In genomic region chr1:151147685-151148084, GRCh38 we compare ENCODE assay signal across 7 cellular contexts. TPM values are rescaled to one million over a fixed set of nuclear protein-coding genes. Genes with fewer than 3 reads are reported as not detected.
DNase-seq lines count a peak whose midpoint lies in the region; ATAC-seq and TF ChIP-seq lines count a peak whose summit lies in the region.
"Had no signal": no experiment of that assay in that cellular context is flagged by ENCODE, and none has a peak within 500 bp of the region (broad histone marks: within the 10 kb centered on the region; RNA-seq: fewer than 3 reads in every experiment).

No MANE protein-coding gene starts in this region.

- no peak overlapping the region for H3K9ac ChIP-seq in rectal smooth muscle tissue (ENCODE audit: low read length)

- no peaks in the 10 kb centered on the region for H3K9me3 ChIP-seq in Panc1 (ENCODE audit: control insufficient read depth, insufficient read depth, low read depth, low read length)

- TF ChIP-seq CTCF in Panc1 (IDR thresholded peaks at IDR 0.05) = no peak

- no peaks in the 10 kb centered on the region for H3K36me3 Mint-ChIP-seq in central memory CD8-positive, alpha-beta T cell (ENCODE audit: insufficient read depth)

- no peaks in the 10 kb centered on the region for H3K9me3 Mint-ChIP-seq in central memory CD8-positive, alpha-beta T cell

- H3K4me3 ChIP-seq in Panc1 (ENCODE audit: low read depth in 2 of 2, low read length in 2 of 2) (no peak overlapping the region; a peak in 1 of 4 replicates), rectal smooth muscle tissue (ENCODE audit: low read length) (no peak overlapping the region)

- H3K4me1 Mint-ChIP-seq in central memory CD8-positive, alpha-beta T cell = peaks cover 13% of the 10 kb centered on the region

- H3K4me3 Mint-ChIP-seq in central memory CD8-positive, alpha-beta T cell = peak overlapping the region; percentile 93

- intact Hi-C loops in Panc1 (cut with micrococcal nuclease; ENCODE audit: unreplicated experiment) = no loop called here

- CTCF ChIA-PET in Panc1 (lab: Charles Lee) = interaction anchor here (0.6 to 0.7 kb wide), 3 partner anchors 53 to 600 kb away, joined by 3 read pairs; no protein-coding TSS in a partner anchor

- DNase-seq in Panc1 (ENCODE audit: low read depth, low spot score) (no peak), pons (ENCODE audit: low spot score) (no peak)
- DNase-seq in central memory CD8-positive, alpha-beta T cell (ENCODE audit: low spot score in 2 of 2) = no peak

- in situ Hi-C loops in Panc1 (cut with HindIII; ENCODE audit: low pct_unique_long_range_greater_than_20kb, low sequenced_read_pairs) = no loop called here

- ATAC-seq in Panc1 = no peak
- no peak for ATAC-seq in central memory CD8-positive, alpha-beta T cell (replicated peaks; ENCODE audit: extremely low read depth, poor library complexity, severe bottlenecking)
- no peak for ATAC-seq in GM18511 (IDR thresholded peaks at IDR 0.05; ENCODE audit: unreplicated experiment)
- no peak for ATAC-seq in HG03439 (IDR thresholded peaks at IDR 0.05; ENCODE audit: unreplicated experiment)

- H3K4me1 ChIP-seq in Panc1 (ENCODE audit: control insufficient read depth, insufficient read depth, low read length) = peaks cover 7% of the 10 kb centered on the region; the same call in 1 of the 2 replicates
- H3K4me1 ChIP-seq in rectal smooth muscle tissue (ENCODE audit: control insufficient read depth, insufficient read depth, low read length) = peaks cover 4% of the 10 kb centered on the region

- H3K27ac ChIP-seq in Panc1 (ENCODE audit: low read length) (peak overlapping the region; percentile 71; the same call in 1 of the 2 replicates), rectal smooth muscle tissue (ENCODE audit: low read depth, low read length) (peak overlapping the region; percentile 73)

- no peaks in the 10 kb centered on the region for H3K36me3 ChIP-seq in Panc1 (ENCODE audit: control insufficient read depth, insufficient read depth, low read length)
- no peaks in the 10 kb centered on the region for H3K36me3 ChIP-seq in rectal smooth muscle tissue (ENCODE audit: control insufficient read depth, insufficient read depth, low read length)

- H3K27me3 ChIP-seq in Panc1 (ENCODE audit: control insufficient read depth, insufficient read depth, low read length) (no peaks in the 10 kb centered on the region), rectal smooth muscle tissue (ENCODE audit: control insufficient read depth, insufficient read depth, low read length) (no peaks in the 10 kb centered on the region)

- H3K27ac Mint-ChIP-seq in central memory CD8-positive, alpha-beta T cell (ENCODE audit: low read depth) = no peak overlapping the region

- BruUV-seq in Panc1 (replicated peaks; lab: Mats Ljungman, UMichigan) = no TSS peak

- no peaks in the 10 kb centered on the region for H3K27me3 Mint-ChIP-seq in central memory CD8-positive, alpha-beta T cell

- POLR2A ChIA-PET in Panc1 (lab: Charles Lee) = interaction anchor here (0.8 kb wide), 1 partner anchor 289 kb away, joined by 3 read pairs; no protein-coding TSS in a partner anchor

RNA-seq across cellular contexts. Expression of gene SEMA6C, which starts 1.3 kb away (rescaled TPM):
- total RNA-seq in Panc1 (2021; ENCODE audit: unreplicated experiment) = 5.7 TPM
- 9.2 TPM for polyA plus RNA-seq in Panc1 (2012; ENCODE audit: insufficient read length)

RNA-seq across cellular contexts. Expression of gene TNFAIP8L2, which starts 8.8 kb away (rescaled TPM):
- not detected for total RNA-seq in Panc1 (2021; ENCODE audit: unreplicated experiment)
- not detected for polyA plus RNA-seq in Panc1 (2012; ENCODE audit: insufficient read length)
- total RNA-seq: IMR-90 had no signal
- polyA plus RNA-seq: IMR-90 had no signal

RNA-seq across cellular contexts. Expression of gene LYSMD1, which starts 18.0 kb away (rescaled TPM):
- 5.1 TPM for total RNA-seq in Panc1 (2021; ENCODE audit: unreplicated experiment)
- polyA plus RNA-seq in Panc1 (2012; ENCODE audit: insufficient read length) = 6.5 TPM

RNA-seq across cellular contexts. Expression of gene SCNM1, which starts 18.3 kb away (rescaled TPM):
- total RNA-seq in Panc1 (2021; ENCODE audit: unreplicated experiment) = 36.5 TPM
- 45.2 TPM for polyA plus RNA-seq in Panc1 (2012; ENCODE audit: insufficient read length)

RNA-seq across cellular contexts. Expression of gene TMOD4, which starts 28.1 kb away (rescaled TPM):
- total RNA-seq in Panc1 (2021; ENCODE audit: unreplicated experiment) = 0.80 TPM
- polyA plus RNA-seq in Panc1 (2012; ENCODE audit: insufficient read length) = 0.56 TPM
- total RNA-seq: IMR-90 had no signal
